In genomic region chr13:102028846-102029245, GRCh38 we compare ENCODE assay signal across 14 cellular contexts.
"Had no signal": no experiment of that assay in that cellular context is flagged by ENCODE, and none has a peak within 500 bp of the region (broad histone marks: within the 10 kb centered on the region; RNA-seq: fewer than 3 reads in every experiment).

No MANE protein-coding gene starts in this region.

- ATAC-seq: activated T-helper 17 cell treated with anti-CD3 and anti-CD28 coated beads, Interleukin-2, amount 50 U/mL, for 72 hours; heart right ventricle; natural killer cell; right lobe of liver; stimulated activated naive B cell treated with anti-CD40 and anti-IgM and Interleukin-4, amounts not matched to agents 10 μg/mL and 1 μg/mL and 100 μg/mL, for 72 hours had no signal

- H3K27me3 ChIP-seq: heart right ventricle, right lobe of liver, spleen, tibial nerve had no signal

- H3K27ac ChIP-seq: coronary artery, heart right ventricle, right lobe of liver, spleen, tibial nerve had no signal

- H3K36me3 ChIP-seq: heart right ventricle, right lobe of liver, spleen, tibial nerve had no signal

- H3K4me1 ChIP-seq: right lobe of liver, spleen, tibial nerve had no signal

- DNase-seq: activated CD4-positive, alpha-beta T cell treated with anti-CD3 and anti-CD28 coated beads, Interleukin-2, amount 50 U/mL, for 1 hour; activated CD4-positive, CD25-positive, alpha-beta regulatory T cell; activated naive CD4-positive, alpha-beta T cell treated with anti-CD3 and anti-CD28 coated beads for 36 hours; activated T-cell treated with anti-CD3 and anti-CD28 coated beads for 4 hours; effector CD4-positive, alpha-beta T cell; heart right ventricle; natural killer cell; right lobe of liver; spleen; stimulated activated CD4-positive, alpha-beta T cell treated with anti-CD3 and anti-CD28 coated beads, Interleukin-1b, Interleukin-23, amount 100 ng/mL, for 48 hours; stimulated activated naive B cell treated with anti-CD40 and anti-IgM and Interleukin-4, amounts not matched to agents 10 μg/mL and 1 μg/mL and 100 μg/mL, for 72 hours had no signal

- H3K4me3 ChIP-seq: coronary artery, heart right ventricle, right lobe of liver, spleen, tibial nerve had no signal

- H3K9me3 ChIP-seq: heart right ventricle, right lobe of liver, spleen, tibial nerve had no signal
